Comparison of ENCODE assay signal across 16 cellular contexts in the genomic region with DNA sequence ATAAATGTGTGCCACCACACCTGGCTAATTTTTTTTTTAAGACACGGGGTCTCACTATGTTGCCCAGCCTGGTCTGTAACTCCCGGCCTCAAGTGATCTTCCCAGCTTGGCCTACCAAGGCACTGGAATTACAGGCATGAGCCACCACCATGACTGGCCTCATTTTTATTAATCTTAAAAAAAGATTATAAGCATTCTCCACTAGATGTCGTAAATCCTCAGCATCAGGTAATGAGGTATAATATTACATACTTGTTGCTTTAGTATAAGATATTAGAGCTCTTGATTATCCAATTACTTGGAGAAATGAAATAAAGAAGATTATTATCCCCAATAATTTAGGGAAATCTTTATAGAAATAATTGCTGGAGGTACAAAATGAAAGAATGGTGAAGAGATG.
A peak's percentile ranks its signal among the peaks of the same experiment; 100 is the strongest.
DNase-seq lines count a peak whose midpoint lies in the region; TF ChIP-seq lines count a peak whose summit lies in the region.
"Had no signal": no experiment of that assay in that cellular context is flagged by ENCODE, and none has a peak within 500 bp of the region (broad histone marks: within the 10 kb centered on the region; RNA-seq: fewer than 3 reads in every experiment).

No MANE protein-coding gene starts in this region.

- BruUV-seq in A673 (replicated peaks; lab: Mats Ljungman, UMichigan) = no TSS peak

- H3K9me3 ChIP-seq in A673 (ENCODE audit: low read depth, low read length, poor library complexity, severe bottlenecking) (no peaks in the 10 kb centered on the region), OCI-LY1 (ENCODE audit: low read length) (no peaks in the 10 kb centered on the region), SU-DHL-6 (ENCODE audit: insufficient read depth, low read length) (no peaks in the 10 kb centered on the region)

- H3K36me3 ChIP-seq in A673 (ENCODE audit: insufficient read depth, low read length, poor library complexity, severe bottlenecking) (no peaks in the 10 kb centered on the region), OCI-LY1 (ENCODE audit: insufficient read depth, low read length) (no peaks in the 10 kb centered on the region), SU-DHL-6 (ENCODE audit: low read length) (no peaks in the 10 kb centered on the region)

- H2AFZ ChIP-seq in OCI-LY1 (ENCODE audit: low read length) = no peak overlapping the region
- no peak overlapping the region for H2AFZ ChIP-seq in SU-DHL-6 (ENCODE audit: low read depth, low read length, severe bottlenecking)

- CTCF ChIA-PET in A673 (lab: Charles Lee) = no interaction called here

- no peak overlapping the region for H3K9ac ChIP-seq in OCI-LY1 (ENCODE audit: low read length)
- H3K9ac ChIP-seq in SU-DHL-6 (ENCODE audit: low read length) = no peak overlapping the region

- POLR2A ChIA-PET in A673 (lab: Charles Lee; ENCODE audit: low non-redundant PET) = no interaction called here

- no peaks in the 10 kb centered on the region for H3K4me1 ChIP-seq in A673 (ENCODE audit: insufficient read depth, low read length, poor library complexity, severe bottlenecking)
- H3K4me1 ChIP-seq in OCI-LY1 (ENCODE audit: insufficient read depth, low read length, severe bottlenecking) = no peaks in the 10 kb centered on the region
- H3K4me1 ChIP-seq: Caco-2 had no signal

- H3K4me3 ChIP-seq in A673 (ENCODE audit: low read depth, low read length, poor library complexity, severe bottlenecking) (no peak overlapping the region), OCI-LY1 (ENCODE audit: low read depth, low read length, poor library complexity, severe bottlenecking) (no peak overlapping the region), SU-DHL-6 (ENCODE audit: insufficient read depth, low read length, poor library complexity, severe bottlenecking) (no peak overlapping the region)

- H3K79me2 ChIP-seq in OCI-LY1 (ENCODE audit: insufficient read depth, low read length) (no peaks in the 10 kb centered on the region), SU-DHL-6 (ENCODE audit: insufficient read depth, low read length) (no peaks in the 10 kb centered on the region)

- no peak for DNase-seq in A673 (ENCODE audit: low spot score)
- peak; percentile 3 for DNase-seq in ELR (ENCODE audit: low read depth)
- DNase-seq in stimulated activated CD8-positive, alpha-beta memory T cell treated with anti-CD3 and anti-CD28 coated beads, Interleukin-4, amount 100 ng/mL, for 48 hours = no peak
- no peak for DNase-seq in NCI-H146 treated with DMSO at 0.1 percent for 48 hours (lab: John Stamatoyannopoulos, UW; ENCODE audit: unreplicated experiment)
- no peak for DNase-seq in NOMO-1 (lab: John Stamatoyannopoulos, UW; ENCODE audit: unreplicated experiment in 2 of 2)
- DNase-seq: Caco-2; CD4-positive, alpha-beta T cell; HFFc6; KG1; NCI-H1092; NCI-H1436 treated with DMSO at 0.1 percent for 48 hours; NCI-H2081; SHP77; T1000 had no signal

- no peak overlapping the region for H3K4me2 ChIP-seq in OCI-LY1 (ENCODE audit: low read length)
- H3K4me2 ChIP-seq in SU-DHL-6 (ENCODE audit: low read depth, low read length, poor library complexity, severe bottlenecking) = no peak overlapping the region

- intact Hi-C loops in A673 (cut with micrococcal nuclease; ENCODE audit: unreplicated experiment) = no loop called here

- H4K20me1 ChIP-seq in OCI-LY1 (ENCODE audit: insufficient read depth, low read length) (no peaks in the 10 kb centered on the region), SU-DHL-6 (ENCODE audit: low read depth, low read length) (no peaks in the 10 kb centered on the region)

- peak; percentile 12; the same call in 1 of the 2 replicates for TF ChIP-seq CTCF in A673 (conservative IDR thresholded peaks at IDR 0.05; ENCODE audit: low read depth, low read length)
- peak; percentile 27; the same call in 1 of the 2 replicates for TF ChIP-seq CTCF in OCI-LY1 (IDR thresholded peaks at IDR 0.05; ENCODE audit: low read length)
- TF ChIP-seq CTCF in SU-DHL-6 (IDR thresholded peaks at IDR 0.05; ENCODE audit: insufficient read depth, low read length, poor library complexity, severe bottlenecking) = peak; percentile 14

- H3K27ac ChIP-seq in A673 (ENCODE audit: low read depth, low read length, poor library complexity, severe bottlenecking) (no peak overlapping the region), OCI-LY1 (ENCODE audit: low read depth, low read length, poor library complexity, severe bottlenecking) (no peak overlapping the region), SU-DHL-6 (ENCODE audit: low read depth, low read length) (no peak overlapping the region)

- H3K27me3 ChIP-seq in A673 (replicated peaks; ENCODE audit: insufficient read depth, low read depth, low read length, poor library complexity) (no peaks in the 10 kb centered on the region), OCI-LY1 (ENCODE audit: insufficient read depth, low read length) (no peaks in the 10 kb centered on the region), SU-DHL-6 (ENCODE audit: low read length) (no peaks in the 10 kb centered on the region)

- H3F3A ChIP-seq in OCI-LY1 (ENCODE audit: insufficient read depth, low read length) (no peaks in the 10 kb centered on the region), SU-DHL-6 (ENCODE audit: insufficient read depth) (no peaks in the 10 kb centered on the region)

- no peaks in the 10 kb centered on the region for H3K9me2 ChIP-seq in OCI-LY1 (ENCODE audit: low read depth, low read length)
- H3K9me2 ChIP-seq in SU-DHL-6 (replicated peaks; ENCODE audit: insufficient read depth, low read length) = no peaks in the 10 kb centered on the region
